Comparison of ENCODE assay signal across 9 cellular contexts in the genomic region with DNA sequence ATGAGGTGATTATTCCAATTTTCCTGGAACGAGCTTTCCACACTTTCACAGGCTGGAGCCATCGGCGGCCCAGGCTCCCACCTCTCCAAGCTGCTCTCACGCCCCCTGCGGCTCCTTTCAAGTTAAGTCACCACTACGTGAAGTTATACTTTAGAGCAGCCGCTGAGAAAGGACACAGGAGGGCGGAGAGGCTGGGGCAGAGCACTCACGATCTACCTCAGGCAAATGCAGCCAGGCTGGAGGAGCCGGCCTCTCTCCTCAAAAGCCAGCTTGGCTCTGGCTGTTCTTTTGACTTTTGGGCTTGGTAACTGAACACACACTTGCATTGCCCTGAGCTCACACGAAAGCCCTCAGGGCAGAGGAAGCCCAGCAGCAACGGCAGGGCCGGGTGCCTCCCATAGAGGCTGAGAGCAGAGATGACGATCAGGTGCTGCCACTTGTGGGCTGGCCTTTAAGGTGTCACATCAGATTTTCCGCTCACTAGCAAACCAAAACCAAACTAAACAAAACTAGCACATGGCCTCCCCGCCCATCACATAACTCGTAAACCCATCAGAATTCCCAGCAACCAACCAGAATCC.
DNase-seq lines count a peak whose midpoint lies in the region; ATAC-seq, FAIRE-seq and TF ChIP-seq lines count a peak whose summit lies in the region.
"Had no signal": no experiment of that assay in that cellular context is flagged by ENCODE, and none has a peak within 500 bp of the region (broad histone marks: within the 10 kb centered on the region; RNA-seq: fewer than 3 reads in every experiment).

No MANE protein-coding gene starts in this region.

- TF ChIP-seq CTCF in C4-2B (conservative IDR thresholded peaks at IDR 0.05): no peak
- no peak for TF ChIP-seq CTCF in pancreas (IDR thresholded peaks at IDR 0.05)

- H3K4me3 ChIP-seq in duodenal mucosa (ENCODE audit: low read depth in 1 of 2, low read length in 2 of 2): peak overlapping the region in 1 of 2 donors; percentile 18
- H3K4me3 ChIP-seq in pancreas: no peak overlapping the region

- H3K27me3 ChIP-seq in duodenal mucosa (ENCODE audit: control insufficient read depth in 1 of 2, insufficient read depth in 2 of 2, low read length in 2 of 2) (no peaks in the 10 kb centered on the region), pancreas (no peaks in the 10 kb centered on the region)

- H3K27ac ChIP-seq in C4-2B: peak overlapping the region; percentile 51
- H3K27ac ChIP-seq in duodenal mucosa (ENCODE audit: low read depth, low read length): peak overlapping the region; percentile 21
- H3K27ac ChIP-seq in pancreas: no peak overlapping the region
- H3K27ac ChIP-seq: epithelial cell of prostate had no signal

- intact Hi-C loops in pancreas (cut with DNase I): no loop called here

- WGBS in pancreas, 2 donors: 81% methylated on average over 17 of the region's 17 CpGs

- H3K9me3 ChIP-seq in duodenal mucosa (ENCODE audit: control insufficient read depth in 1 of 2, low read length in 2 of 2): no peaks in the 10 kb centered on the region
- H3K9me3 ChIP-seq in pancreas: no peaks in the 10 kb centered on the region

- no peak for FAIRE-seq in pancreas (lab: Jason Lieb, UNC)

- H3K4me1 ChIP-seq in duodenal mucosa (ENCODE audit: control insufficient read depth in 1 of 2, insufficient read depth in 2 of 2, low read length in 2 of 2) (peaks cover 18 to 26% of the 10 kb centered on the region in 2 donors), pancreas (no peaks in the 10 kb centered on the region)

- H3K9ac ChIP-seq in duodenal mucosa (ENCODE audit: low read depth in 1 of 2, low read length in 2 of 2): peak overlapping the region in 1 of 2 donors; percentile 1

- ATAC-seq in HG03354 (IDR thresholded peaks at IDR 0.05; ENCODE audit: poor library complexity, severe bottlenecking, unreplicated experiment) (peak; percentile 64), pancreas (peak in 3 of 4 donors; percentile 33 to 71 (median 63))

- peak; percentile 74 to 76 for DNase-seq in activated CD4-positive, alpha-beta T cell treated with anti-CD3 and anti-CD28 coated beads for 4 hours
- DNase-seq in pancreas (no peak), ureter (ENCODE audit: low spot score) (peak; percentile 64), occipital lobe (lab: John Stamatoyannopoulos, UW) (no peak), germinal center (ENCODE audit: low spot score) (no peak)

- H3K36me3 ChIP-seq in duodenal mucosa (ENCODE audit: control insufficient read depth in 1 of 2, insufficient read depth in 2 of 2, low read length in 2 of 2) (no peaks in the 10 kb centered on the region), pancreas (no peaks in the 10 kb centered on the region)

Comparison
In these comparisons a context has a peak if more than half of its experiments do, and no peak if none do; other contexts are left out.
1. H3K27ac ChIP-seq: peak in C4-2B (single experiment) and duodenal mucosa (single experiment); none in pancreas (0 of 4).
2. DNase-seq: peak in activated CD4-positive, alpha-beta T cell treated with anti-CD3 and anti-CD28 coated beads for 4 hours (2 of 2) and ureter (single experiment); none in pancreas (0 of 6), occipital lobe (single experiment) and germinal center (single experiment).